Comparison of ENCODE assay signal across 18 cellular contexts in genomic region chrX:124127496-124127895, GRCh38.
"Had no signal": no experiment of that assay in that cellular context is flagged by ENCODE, and none has a peak within 500 bp of the region (broad histone marks: within the 10 kb centered on the region; RNA-seq: fewer than 3 reads in every experiment).

No MANE protein-coding gene starts in this region.

- H3K36me3 Mint-ChIP-seq: activated naive CD8-positive, alpha-beta T cell had no signal

- H3K27me3 Mint-ChIP-seq: activated B cell treated with CpG ODN at 0.5 μM for 24 hours; activated CD4-positive, alpha-beta T cell treated with anti-CD3 and anti-CD28 coated beads, Interleukin-2, amount 10 ng/mL, durations not matched to agents 24 days and 14 days; activated naive CD8-positive, alpha-beta T cell had no signal

- ATAC-seq: activated CD8-positive, alpha-beta T cell treated with anti-CD3 and anti-CD28 coated beads, Interleukin-2, amount 10 ng/mL, durations not matched to agents 7 days and 5 days had no signal

- H3K9me3 ChIP-seq: ovary, stomach, testis, upper lobe of left lung had no signal

- H3K4me3 ChIP-seq: ovary, stomach, testis, upper lobe of left lung had no signal

- H3K27me3 ChIP-seq: ovary, stomach, testis, upper lobe of left lung had no signal

- H3K4me1 Mint-ChIP-seq: activated B cell treated with CpG ODN at 0.5 μM for 24 hours; activated CD4-positive, alpha-beta T cell treated with anti-CD3 and anti-CD28 coated beads, Interleukin-2, amount 10 ng/mL, durations not matched to agents 24 days and 14 days; neural crest cell had no signal

- H3K27ac Mint-ChIP-seq: activated B cell treated with CpG ODN at 0.5 μM for 24 hours; activated CD4-positive, alpha-beta T cell treated with anti-CD3 and anti-CD28 coated beads, Interleukin-2, amount 10 ng/mL, durations not matched to agents 24 days and 14 days; activated CD8-positive, alpha-beta T cell treated with anti-CD3 and anti-CD28 coated beads, Interleukin-2, amount 10 ng/mL, durations not matched to agents 7 days and 5 days; activated naive CD8-positive, alpha-beta T cell had no signal

- H3K4me3 Mint-ChIP-seq: activated B cell treated with CpG ODN at 0.5 μM for 24 hours; activated CD4-positive, alpha-beta T cell treated with anti-CD3 and anti-CD28 coated beads, Interleukin-2, amount 10 ng/mL, durations not matched to agents 24 days and 14 days; activated CD8-positive, alpha-beta T cell treated with anti-CD3 and anti-CD28 coated beads, Interleukin-2, amount 10 ng/mL, durations not matched to agents 7 days and 5 days; activated naive CD8-positive, alpha-beta T cell; neural crest cell had no signal

- H3K36me3 ChIP-seq: ovary, stomach, upper lobe of left lung had no signal

- H3K27ac ChIP-seq: ovary, stomach, testis, upper lobe of left lung had no signal

- DNase-seq: activated B cell treated with CpG ODN at 0.5 μM for 24 hours; activated CD4-positive, alpha-beta T cell treated with anti-CD3 and anti-CD28 coated beads, Interleukin-2, amount 10 ng/mL, durations not matched to agents 24 days and 14 days; activated CD8-positive, alpha-beta memory T cell treated with anti-CD3 and anti-CD28 coated beads, Interleukin-2, amount 50 U/mL, for 4 hours; activated CD8-positive, alpha-beta T cell treated with anti-CD3 and anti-CD28 coated beads, Interleukin-2, amount 10 ng/mL, durations not matched to agents 7 days and 5 days; activated gamma-delta T cell; activated T-cell treated with anti-CD3 and anti-CD28 coated beads, Interleukin-2, amount 50 U/mL, for 48 hours; amniotic stem cell; caudate nucleus; islet precursor cell; midbrain; ovary; stimulated activated CD4-positive, alpha-beta T cell treated with anti-CD3 and anti-CD28 coated beads, Interleukin-12 subunit alpha, Interleukin-12 subunit beta, amount 100 ng/mL, for 4 hours; stimulated activated CD4-positive, alpha-beta T cell treated with anti-CD3 and anti-CD28 coated beads, Interleukin-2, amount 100 ng/mL, for 24 hours; stomach; testis had no signal

- H3K9me3 Mint-ChIP-seq: activated B cell treated with CpG ODN at 0.5 μM for 24 hours; activated CD4-positive, alpha-beta T cell treated with anti-CD3 and anti-CD28 coated beads, Interleukin-2, amount 10 ng/mL, durations not matched to agents 24 days and 14 days had no signal

- H3K4me1 ChIP-seq: stomach, testis, upper lobe of left lung had no signal
